Comparison of ENCODE assay signal across 28 cellular contexts in genomic region chr22:21949948-21950347, GRCh38. TPM values are rescaled to one million over a fixed set of nuclear protein-coding genes. Genes with fewer than 3 reads are reported as not detected.
A peak's percentile ranks its signal among the peaks of the same experiment; 100 is the strongest.
DNase-seq lines count a peak whose midpoint lies in the region; ATAC-seq, FAIRE-seq and TF ChIP-seq lines count a peak whose summit lies in the region.
"Had no signal": no experiment of that assay in that cellular context is flagged by ENCODE, and none has a peak within 500 bp of the region (broad histone marks: within the 10 kb centered on the region; RNA-seq: fewer than 3 reads in every experiment).

No MANE protein-coding gene starts in this region.

- H3K4me1 ChIP-seq in heart right ventricle, result peaks cover 16 to 78% (median 64%) of the 10 kb centered on the region in 9 donors
- peaks cover 0 to 13% (median 8%) of the 10 kb centered on the region in 4 experiments; a peak in 5 of 7 replicates for H3K4me1 ChIP-seq in H1 (replicated peaks in 1 of 4; ENCODE audit: control insufficient read depth in 3 of 4, insufficient read depth in 4 of 4, low read length in 3 of 4)
- peaks cover 10% of the 10 kb centered on the region for H3K4me1 ChIP-seq in neural progenitor cell
- peaks cover 0 to 79% (median 42%) of the 10 kb centered on the region in 4 donors for H3K4me1 ChIP-seq in tibial nerve

- H2BK20ac ChIP-seq in H1 (ENCODE audit: low read length), result no peak overlapping the region

- no peak overlapping the region for H4K5ac ChIP-seq in H1 (ENCODE audit: insufficient read length, low read depth, low read length)

- no peak overlapping the region for H3K4ac ChIP-seq in H1 (replicated peaks; ENCODE audit: insufficient read length, low read depth, low read length)

- CTCF ChIA-PET in H1 (lab: Charles Lee; ENCODE audit: partially characterized antibody), result interaction anchor here (0.6 to 8.0 kb wide), 6 partner anchors 8 to 240 kb away, joined by 4 to 60 read pairs (median 4); no protein-coding TSS in a partner anchor

- H3K4me3 ChIP-seq in heart right ventricle (peak overlapping the region in 5 of 10 donors; percentile 19 to 65 (median 24)), H1 (ENCODE audit: extremely low read depth in 1 of 4, insufficient read depth in 2 of 4, low read depth in 3 of 4, low read length in 4 of 4) (no peak overlapping the region), neural progenitor cell (no peak overlapping the region), tibial nerve (no peak overlapping the region)
- H3K4me3 ChIP-seq: colonic mucosa, mucosa of descending colon, sigmoid colon, thoracic aorta had no signal

- no peak for TF ChIP-seq POLR2A in H1 (IDR thresholded peaks at IDR 0.05; ENCODE audit: control extremely low read depth in 1 of 2, low read depth in 2 of 2, low read length in 2 of 2)
- TF ChIP-seq POLR2A in tibial nerve (IDR thresholded peaks at IDR 0.05), result no peak

- no peak for FAIRE-seq in H1 (lab: Jason Lieb, UNC)
- FAIRE-seq: bronchial epithelial cell, frontal cortex, H54 had no signal

- peak overlapping the region; percentile 90 for H3K27ac Mint-ChIP-seq in neural progenitor cell
- H3K27ac Mint-ChIP-seq: activated CD4-positive, alpha-beta memory T cell treated with anti-CD3 and anti-CD28 coated beads for 36 hours; activated naive CD4-positive, alpha-beta T cell treated with anti-CD3 and anti-CD28 coated beads, Interleukin-2, amount 10 ng/mL, durations not matched to agents 7 days and 5 days; activated T-helper 1 cell treated with anti-CD3 and anti-CD28 coated beads, Interleukin-12 subunit alpha, Interleukin-12 subunit beta, Interleukin-2, Interleukin-4 antibody, amounts not matched to agents 30 ng/mL and 10 ng/mL and 1 ng/mL, durations not matched to agents 14 hours and 24 hours and 36 hours had no signal

- no peak overlapping the region for H3K14ac ChIP-seq in H1 (ENCODE audit: insufficient read length)

- 69 to 83% methylated on average over 1 of the region's 1 CpG for WGBS in heart right ventricle, 2 donors
- 63% methylated on average over 1 of the region's 1 CpG; no CpG with 5 or more reads in 1 of the 2 experiments for WGBS in H1 (ENCODE audit: extremely low coverage in 1 of 2, insufficient coverage in 1 of 2, insufficient read length in 1 of 2, insufficient replicate concordance in 2 of 2, low coverage in 1 of 2, low lambda C conversion rate in 2 of 2, missing lambda C conversion rate in 1 of 2), 2 experiments
- WGBS in tibial nerve, 2 donors, result 72 to 78% methylated on average over 1 of the region's 1 CpG

- H3K36me3 Mint-ChIP-seq in neural progenitor cell, result peaks cover 6% of the 10 kb centered on the region
- H3K36me3 Mint-ChIP-seq: activated naive CD4-positive, alpha-beta T cell treated with anti-CD3 and anti-CD28 coated beads, Interleukin-2, amount 10 ng/mL, durations not matched to agents 7 days and 5 days had no signal

- TF ChIP-seq EP300 in H1 (IDR thresholded peaks at IDR 0.05; ENCODE audit: borderline replicate concordance in 1 of 2, low read depth in 2 of 2, low read length in 2 of 2), result no peak
- no peak for TF ChIP-seq EP300 in tibial nerve (IDR thresholded peaks at IDR 0.05)

- H2BK5ac ChIP-seq in H1 (ENCODE audit: low read depth, low read length), result no peak overlapping the region

- POLR2A ChIA-PET in H1 (lab: Charles Lee; ENCODE audit: partially characterized antibody), result interaction anchor here (1.1 to 1.4 kb wide), 3 partner anchors 10 to 32 kb away, joined by 3 to 4 read pairs (median 3); no protein-coding TSS in a partner anchor

- no peaks in the 10 kb centered on the region; the same call in 1 of the 2 replicates for H3K79me1 ChIP-seq in H1 (ENCODE audit: low read depth, low read length)

- no peaks in the 10 kb centered on the region for H3K9me3 Mint-ChIP-seq in neural progenitor cell
- H3K9me3 Mint-ChIP-seq: activated CD4-positive, alpha-beta memory T cell treated with anti-CD3 and anti-CD28 coated beads for 36 hours; activated naive CD4-positive, alpha-beta T cell treated with anti-CD3 and anti-CD28 coated beads, Interleukin-2, amount 10 ng/mL, durations not matched to agents 7 days and 5 days; activated T-helper 1 cell treated with anti-CD3 and anti-CD28 coated beads, Interleukin-12 subunit alpha, Interleukin-12 subunit beta, Interleukin-2, Interleukin-4 antibody, amounts not matched to agents 30 ng/mL and 10 ng/mL and 1 ng/mL, durations not matched to agents 14 hours and 24 hours and 36 hours; CD8-positive, alpha-beta memory T cell; nephron had no signal

- H4K20me1 ChIP-seq in H1 (replicated peaks in 1 of 2; ENCODE audit: control insufficient read depth in 1 of 2, insufficient read depth in 2 of 2, low read length in 2 of 2) (peaks cover 2 to 11% of the 10 kb centered on the region in 2 experiments), neural progenitor cell (ENCODE audit: low read depth) (peaks cover 14% of the 10 kb centered on the region)

- H2AFZ ChIP-seq in H1 (ENCODE audit: low read length) (no peak overlapping the region), neural progenitor cell (replicated peaks) (no peak overlapping the region)

- intact Hi-C loops in heart right ventricle (cut with DNase I), result loop anchor here in 4 of 10 donors (5.0 kb wide), 3 partner anchors 133 to 238 kb away; no protein-coding TSS in a partner anchor
- intact Hi-C loops in cardiac septum (cut with DNase I), result no loop called here

- H3K9me3 ChIP-seq in heart right ventricle, result no peaks in the 10 kb centered on the region
- H3K9me3 ChIP-seq in H1 (ENCODE audit: insufficient read depth in 2 of 2, low read depth in 1 of 2, low read length in 1 of 2), result no peaks in the 10 kb centered on the region
- no peaks in the 10 kb centered on the region for H3K9me3 ChIP-seq in neural progenitor cell (ENCODE audit: low read depth)
- H3K9me3 ChIP-seq in tibial nerve, result no peaks in the 10 kb centered on the region
- H3K9me3 ChIP-seq: colonic mucosa, mucosa of descending colon, sigmoid colon, thoracic aorta had no signal

- no peaks in the 10 kb centered on the region for H3K79me2 ChIP-seq in H1 (ENCODE audit: control insufficient read depth in 1 of 2, insufficient read depth in 2 of 2, low read length in 2 of 2)
- no peaks in the 10 kb centered on the region for H3K79me2 ChIP-seq in neural progenitor cell (ENCODE audit: low read depth)

- H2AK5ac ChIP-seq in H1 (ENCODE audit: low read depth, low read length), result no peak overlapping the region

- peak overlapping the region; percentile 25 to 96 (median 92) for H3K27ac ChIP-seq in heart right ventricle
- no peak overlapping the region for H3K27ac ChIP-seq in H1 (ENCODE audit: low read depth, low read length)
- no peak overlapping the region for H3K27ac ChIP-seq in neural progenitor cell
- H3K27ac ChIP-seq in tibial nerve, result peak overlapping the region; percentile 56 to 96 (median 86)
- H3K27ac ChIP-seq: colonic mucosa, thoracic aorta had no signal

- no peak for TF ChIP-seq RAD21 in H1 (IDR thresholded peaks at IDR 0.05 in 1 of 2, conservative IDR thresholded peaks at IDR 0.05 in 1 of 2; ENCODE audit: low read depth in 2 of 2, low read length in 2 of 2)

- H3K27me3 ChIP-seq in heart right ventricle, result no peaks in the 10 kb centered on the region
- H3K27me3 ChIP-seq in H1 (replicated peaks in 1 of 4; ENCODE audit: control insufficient read depth in 3 of 4, extremely low read depth in 1 of 4, insufficient read depth in 3 of 4, low read length in 3 of 4), result peaks cover 0 to 17% (median 6%) of the 10 kb centered on the region in 4 experiments; a peak in 4 of 7 replicates
- H3K27me3 ChIP-seq in neural progenitor cell, result peaks cover 19% of the 10 kb centered on the region
- H3K27me3 ChIP-seq in tibial nerve, result no peaks in the 10 kb centered on the region
- H3K27me3 ChIP-seq: colonic mucosa, sigmoid colon had no signal

- no peak overlapping the region for H2BK12ac ChIP-seq in H1 (ENCODE audit: low read depth, low read length)

- H3K23ac ChIP-seq in H1 (ENCODE audit: insufficient read length), result no peak overlapping the region

- DNase-seq in heart right ventricle (no peak), cardiac septum (ENCODE audit: low spot score) (no peak), H1 (ENCODE audit: low read depth in 1 of 2, low spot score in 2 of 2) (no peak), neural progenitor cell (ENCODE audit: low spot score) (no peak), tibial nerve (ENCODE audit: low spot score in 2 of 2) (no peak), SKM-1 treated with dmso at 0.1 percent for 144 hours (lab: John Stamatoyannopoulos, UW; ENCODE audit: unreplicated experiment) (no peak), NCI-H187 (lab: John Stamatoyannopoulos, UW) (no peak)
- DNase-seq: activated CD4-positive, alpha-beta memory T cell treated with anti-CD3 and anti-CD28 coated beads for 36 hours; activated CD4-positive, CD25-positive, alpha-beta regulatory T cell treated with anti-CD3 and anti-CD28 coated beads, Interleukin-2, amount 50 U/mL, for 72 hours; activated CD8-positive, alpha-beta memory T cell treated with anti-CD3 and anti-CD28 coated beads, Interleukin-2, amount 50 U/mL, for 4 hours; activated naive CD4-positive, alpha-beta T cell treated with anti-CD3 and anti-CD28 coated beads, Interleukin-2, amount 10 ng/mL, durations not matched to agents 7 days and 5 days; amniotic stem cell; CD8-positive, alpha-beta memory T cell; colonic mucosa; DMS153; effector memory CD4-positive, alpha-beta T cell; mucosa of descending colon; NCI-H2081 treated with DMSO at 0.1 percent for 48 hours; NCI-H774; sigmoid colon; stimulated activated naive CD4-positive, alpha-beta T cell treated with Interleukin-2 at 50 U/mL for 16 hours had no signal

- no peak overlapping the region for H3K56ac ChIP-seq in H1 (replicated peaks; ENCODE audit: insufficient read length, low read depth, low read length)

- no peak overlapping the region for H4K91ac ChIP-seq in H1 (replicated peaks; ENCODE audit: insufficient read length, low read length)

- no peak overlapping the region for H3K4me3 Mint-ChIP-seq in neural progenitor cell
- H3K4me3 Mint-ChIP-seq: activated CD4-positive, alpha-beta memory T cell treated with anti-CD3 and anti-CD28 coated beads for 36 hours; activated naive CD4-positive, alpha-beta T cell treated with anti-CD3 and anti-CD28 coated beads, Interleukin-2, amount 10 ng/mL, durations not matched to agents 7 days and 5 days; activated T-helper 1 cell treated with anti-CD3 and anti-CD28 coated beads, Interleukin-12 subunit alpha, Interleukin-12 subunit beta, Interleukin-2, Interleukin-4 antibody, amounts not matched to agents 30 ng/mL and 10 ng/mL and 1 ng/mL, durations not matched to agents 14 hours and 24 hours and 36 hours had no signal

- TF ChIP-seq CTCF in heart right ventricle (IDR thresholded peaks at IDR 0.05), result no peak
- TF ChIP-seq CTCF in H1 (IDR thresholded peaks at IDR 0.05; ENCODE audit: control extremely low read depth in 1 of 3, insufficient read depth in 1 of 3, low read depth in 1 of 3, low read length in 3 of 3), result no peak
- no peak for TF ChIP-seq CTCF in neural progenitor cell (IDR thresholded peaks at IDR 0.05)
- no peak for TF ChIP-seq CTCF in tibial nerve (IDR thresholded peaks at IDR 0.05)

- H3F3A ChIP-seq in neural progenitor cell (ENCODE audit: low read depth), result peaks cover 9% of the 10 kb centered on the region

- H3K23me2 ChIP-seq in H1 (ENCODE audit: low read depth, low read length), result no peaks in the 10 kb centered on the region; the same call in 1 of the 2 replicates

- H3K9ac ChIP-seq in H1 (replicated peaks in 1 of 4; ENCODE audit: extremely low read depth in 1 of 4, low read depth in 3 of 4, low read length in 3 of 4) (no peak overlapping the region), neural progenitor cell (no peak overlapping the region)

- ATAC-seq in heart right ventricle (no peak), HG02623 (IDR thresholded peaks at IDR 0.05; ENCODE audit: unreplicated experiment) (no peak)
- ATAC-seq: mucosa of descending colon had no signal

- H2BK120ac ChIP-seq in H1 (replicated peaks; ENCODE audit: low read depth, low read length), result no peak overlapping the region

- peaks cover 29% of the 10 kb centered on the region for H3K4me1 Mint-ChIP-seq in neural progenitor cell

- H4K8ac ChIP-seq in H1 (ENCODE audit: extremely low read depth, insufficient read depth, low read length), result 0 out of 2 replicates have a peak overlapping the region, but pooled peaks have one; percentile 42

- H3K4me2 ChIP-seq in H1 (ENCODE audit: insufficient read depth in 1 of 2, low read depth in 2 of 2, low read length in 2 of 2) (no peak overlapping the region), neural progenitor cell (no peak overlapping the region)

- no peak overlapping the region for H3K18ac ChIP-seq in H1 (ENCODE audit: extremely low read depth, low read length)

- peaks cover 0 to 15% (median 7%) of the 10 kb centered on the region in 9 donors for H3K36me3 ChIP-seq in heart right ventricle
- no peaks in the 10 kb centered on the region for H3K36me3 ChIP-seq in H1 (ENCODE audit: control insufficient read depth in 2 of 4, insufficient read depth in 4 of 4, low read length in 3 of 4)
- H3K36me3 ChIP-seq in neural progenitor cell, result no peaks in the 10 kb centered on the region
- peaks cover 0 to 14% (median 0%) of the 10 kb centered on the region in 3 donors for H3K36me3 ChIP-seq in tibial nerve
- H3K36me3 ChIP-seq: colonic mucosa had no signal

- H2BK15ac ChIP-seq in H1 (ENCODE audit: low read length), result no peak overlapping the region

- no peaks in the 10 kb centered on the region for H3K27me3 Mint-ChIP-seq in neural progenitor cell (ENCODE audit: insufficient read depth, low read depth)
- H3K27me3 Mint-ChIP-seq: activated CD4-positive, alpha-beta memory T cell treated with anti-CD3 and anti-CD28 coated beads for 36 hours had no signal

RNA-seq across cellular contexts. Expression of gene PPM1F, which starts 2.7 kb away (rescaled TPM):
- total RNA-seq in heart right ventricle (10 to 100 TPM; 14.3 to 31.4 (median 19.0) TPM), cardiac septum (20.5 TPM), neural progenitor cell (ENCODE audit: low replicate concordance) (18.0 and 39.0 TPM in 2 replicates), tibial nerve (10 to 100 TPM; 59.4 to 78.3 (median 67.2) TPM)
- polyA plus RNA-seq in heart right ventricle (10 to 100 TPM; 11.8 to 12.3 TPM), H1 (2011; rRNA removed) (12.4 and 17.7 TPM in 2 replicates)
- 21.9 and 22.8 TPM in 2 replicates for total RNA-seq in H1 (2021; fragmentation: NEBNext Ultra II Directional; extraction: Animal tissue kit (Norgen Biotek cat#: 25700))
- polyA plus RNA-seq in H1 (2011; cell fraction: cytosol; rRNA removed), result 16.1 TPM
- 29.8 TPM for polyA plus RNA-seq in H1 (2011; cell fraction: nucleus; rRNA removed)
- 10.6 to 14.5 TPM (median 13.2 TPM) in 4 replicates for polyA plus RNA-seq in H1 (2012, experiment 1 of 2)
- polyA plus RNA-seq in H1 (2012, experiment 2 of 2), result 12.1 TPM
- 13.9 TPM for polyA plus RNA-seq in H1 (2013, experiment 1 of 2)
- 12.0 TPM for polyA plus RNA-seq in H1 (2013, experiment 2 of 2)
- 7.1 and 10.5 TPM in 2 replicates for polyA minus RNA-seq in H1 (2011; rRNA and poly(A)+ RNA removed)
- 9.5 TPM for polyA minus RNA-seq in H1 (2011; cell fraction: cytosol; rRNA and poly(A)+ RNA removed)
- 7.6 TPM for polyA minus RNA-seq in H1 (2011; cell fraction: nucleus; rRNA and poly(A)+ RNA removed)

RNA-seq across cellular contexts. Expression of gene TOP3B, which starts 32.6 kb away (rescaled TPM):
- 10 to 100 TPM in 7 of 10 donors, 1 to 10 TPM in 3; 8.4 to 18.4 (median 10.8) TPM for total RNA-seq in heart right ventricle
- polyA plus RNA-seq in heart right ventricle, result 10 to 100 TPM in 1 of 2 donors, 1 to 10 TPM in 1; 7.8 to 20.0 TPM
- 13.1 TPM for total RNA-seq in cardiac septum
- 49.3 and 52.8 TPM in 2 replicates for total RNA-seq in H1 (2021; fragmentation: NEBNext Ultra II Directional; extraction: Animal tissue kit (Norgen Biotek cat#: 25700))
- 30.4 and 45.6 TPM in 2 replicates for polyA plus RNA-seq in H1 (2011; rRNA removed)
- 34.6 TPM for polyA plus RNA-seq in H1 (2011; cell fraction: cytosol; rRNA removed)
- 149 TPM for polyA plus RNA-seq in H1 (2011; cell fraction: nucleus; rRNA removed)
- 42.4 to 52.2 TPM (median 45.4 TPM) in 4 replicates for polyA plus RNA-seq in H1 (2012, experiment 1 of 2)
- polyA plus RNA-seq in H1 (2012, experiment 2 of 2), result 33.2 TPM
- 34.1 TPM for polyA plus RNA-seq in H1 (2013, experiment 1 of 2)
- 28.9 TPM for polyA plus RNA-seq in H1 (2013, experiment 2 of 2)
- 28.2 and 37.9 TPM in 2 replicates for polyA minus RNA-seq in H1 (2011; rRNA and poly(A)+ RNA removed)
- polyA minus RNA-seq in H1 (2011; cell fraction: cytosol; rRNA and poly(A)+ RNA removed), result 20.9 TPM
- polyA minus RNA-seq in H1 (2011; cell fraction: nucleus; rRNA and poly(A)+ RNA removed), result 89.8 TPM
- 53.9 and 74.0 TPM in 2 replicates for total RNA-seq in neural progenitor cell (ENCODE audit: low replicate concordance)
- 10 to 100 TPM; 24.3 to 68.1 (median 48.4) TPM for total RNA-seq in tibial nerve

Comparison
In these comparisons a context has a peak if more than half of its experiments do, and no peak if none do; other contexts are left out.
1. H3K27ac ChIP-seq: peak in heart right ventricle (10 of 10) and tibial nerve (4 of 4); none in H1 (single experiment) and neural progenitor cell (single experiment).